Comparison of ENCODE assay signal across 12 cellular contexts in genomic region chr1:178411756-178412399, GRCh38.
DNase-seq lines count a peak whose midpoint lies in the region; ATAC-seq and TF ChIP-seq lines count a peak whose summit lies in the region.
"Had no signal": no experiment of that assay in that cellular context is flagged by ENCODE, and none has a peak within 500 bp of the region (broad histone marks: within the 10 kb centered on the region; RNA-seq: fewer than 3 reads in every experiment).

No MANE protein-coding gene starts in this region.

- no peaks in the 10 kb centered on the region for H3K4me1 ChIP-seq in aorta (ENCODE audit: control insufficient read depth in 1 of 2, insufficient read depth in 2 of 2, low read length in 2 of 2)
- H3K4me1 ChIP-seq: right lobe of liver had no signal

- H3K9me3 Mint-ChIP-seq in activated CD4-positive, alpha-beta memory T cell treated with anti-CD3 and anti-CD28 coated beads, Interleukin-2, amount 10 ng/mL, durations not matched to agents 7 days and 5 days: no peaks in the 10 kb centered on the region

- CTCF ChIA-PET in activated CD4-positive, alpha-beta memory T cell treated with anti-CD3 and anti-CD28 coated beads, Interleukin-2, amount 10 ng/mL, durations not matched to agents 7 days and 5 days (lab: Charles Lee): no interaction called here

- TF ChIP-seq CTCF in GM20000 (IDR thresholded peaks at IDR 0.05; ENCODE audit: extremely low read depth, missing control alignments): no peak

- 73 to 79% methylated on average over 7 of the region's 7 CpGs for WGBS in aorta, 2 donors

- DNase-seq in GM20000 (ENCODE audit: low spot score) (peak; percentile 14), DMS153 (lab: John Stamatoyannopoulos, UW) (no peak), aorta (no peak), germinal center (ENCODE audit: low spot score) (no peak)
- no peak for DNase-seq in activated CD4-positive, alpha-beta memory T cell treated with anti-CD3 and anti-CD28 coated beads, Interleukin-2, amount 10 ng/mL, durations not matched to agents 7 days and 5 days
- DNase-seq: brain microvascular endothelial cell, NCI-H1694, right lobe of liver had no signal

- H3K4me3 ChIP-seq in aorta (ENCODE audit: low read length in 2 of 2): no peak overlapping the region
- H3K4me3 ChIP-seq: right lobe of liver had no signal

- ATAC-seq in GM18508 (IDR thresholded peaks at IDR 0.05; ENCODE audit: insufficient read depth, unreplicated experiment) (peak; percentile 53), HG02943 (IDR thresholded peaks at IDR 0.05; ENCODE audit: low read depth, unreplicated experiment) (peak; percentile 82), HG03575 (IDR thresholded peaks at IDR 0.05; ENCODE audit: extremely low read depth, insufficient number of reproducible peaks, low FRiP score, unreplicated experiment) (peak; percentile 38), aorta (ENCODE audit: low FRiP score) (no peak)
- ATAC-seq: right lobe of liver had no signal

- no peaks in the 10 kb centered on the region for H3K27me3 Mint-ChIP-seq in activated CD4-positive, alpha-beta memory T cell treated with anti-CD3 and anti-CD28 coated beads, Interleukin-2, amount 10 ng/mL, durations not matched to agents 7 days and 5 days

- no peaks in the 10 kb centered on the region for H3K36me3 ChIP-seq in aorta (ENCODE audit: control insufficient read depth in 1 of 2, insufficient read depth in 2 of 2, low read length in 1 of 2)
- H3K36me3 ChIP-seq: brain microvascular endothelial cell, right lobe of liver had no signal

- H3K27ac ChIP-seq in aorta (ENCODE audit: low read depth in 1 of 2, low read length in 2 of 2): no peak overlapping the region
- H3K27ac ChIP-seq: brain microvascular endothelial cell, C4-2B, right lobe of liver had no signal

- POLR2A ChIA-PET in activated CD4-positive, alpha-beta memory T cell treated with anti-CD3 and anti-CD28 coated beads, Interleukin-2, amount 10 ng/mL, durations not matched to agents 7 days and 5 days (lab: Charles Lee): no interaction called here

- intact Hi-C loops in aorta (cut with DNase I): no loop called here

- H3K27me3 ChIP-seq in aorta (ENCODE audit: control insufficient read depth in 1 of 2, insufficient read depth in 2 of 2, low read length in 1 of 2): no peaks in the 10 kb centered on the region
- H3K27me3 ChIP-seq: brain microvascular endothelial cell, right lobe of liver had no signal

- no peak overlapping the region for H3K27ac Mint-ChIP-seq in activated CD4-positive, alpha-beta memory T cell treated with anti-CD3 and anti-CD28 coated beads, Interleukin-2, amount 10 ng/mL, durations not matched to agents 7 days and 5 days

- no peaks in the 10 kb centered on the region for H3K36me3 Mint-ChIP-seq in activated CD4-positive, alpha-beta memory T cell treated with anti-CD3 and anti-CD28 coated beads, Interleukin-2, amount 10 ng/mL, durations not matched to agents 7 days and 5 days (ENCODE audit: low read depth)

- H3K4me3 Mint-ChIP-seq in activated CD4-positive, alpha-beta memory T cell treated with anti-CD3 and anti-CD28 coated beads, Interleukin-2, amount 10 ng/mL, durations not matched to agents 7 days and 5 days: no peak overlapping the region

- H3K9me3 ChIP-seq in aorta (ENCODE audit: control insufficient read depth, low read length): no peaks in the 10 kb centered on the region
- H3K9me3 ChIP-seq: right lobe of liver had no signal

- no peaks in the 10 kb centered on the region for H3K4me1 Mint-ChIP-seq in activated CD4-positive, alpha-beta memory T cell treated with anti-CD3 and anti-CD28 coated beads, Interleukin-2, amount 10 ng/mL, durations not matched to agents 7 days and 5 days
